22 cellular contexts compared by ENCODE assay signal in genomic region chr12:59500335-59500734, GRCh38.
"Had no signal": no experiment of that assay in that cellular context is flagged by ENCODE, and none has a peak within 500 bp of the region (broad histone marks: within the 10 kb centered on the region; RNA-seq: fewer than 3 reads in every experiment).

No MANE protein-coding gene starts in this region.

- H3K4me1 ChIP-seq: gastrocnemius medialis, lower lobe of right lung, right atrium auricular region, suprapubic skin had no signal

- H3K27ac Mint-ChIP-seq: activated CD8-positive, alpha-beta T cell treated with anti-CD3 and anti-CD28 coated beads for 36 hours; activated T-cell treated with anti-CD3 and anti-CD28 coated beads, Interleukin-2, amount 50 U/mL, for 72 hours; endodermal cell; stimulated activated memory B cell treated with anti-CD40 and anti-IgM and Interleukin-4, amounts not matched to agents 10 μg/mL and 1 μg/mL and 100 μg/mL, for 72 hours; T-helper 17 cell; type B pancreatic cell had no signal

- H3K9me3 ChIP-seq: gastrocnemius medialis, lower lobe of right lung, mucosa of descending colon, neutrophil, right atrium auricular region, suprapubic skin had no signal

- H3K27me3 Mint-ChIP-seq: activated naive CD8-positive, alpha-beta T cell; naive thymus-derived CD8-positive, alpha-beta T cell; T-helper 17 cell; type B pancreatic cell had no signal

- H3K36me3 Mint-ChIP-seq: stimulated activated memory B cell treated with anti-CD40 and anti-IgM and Interleukin-4, amounts not matched to agents 10 μg/mL and 1 μg/mL and 100 μg/mL, for 72 hours; type B pancreatic cell had no signal

- H3K9me3 Mint-ChIP-seq: activated CD8-positive, alpha-beta T cell treated with anti-CD3 and anti-CD28 coated beads for 36 hours; endodermal cell; type B pancreatic cell had no signal

- H3K4me3 Mint-ChIP-seq: activated CD8-positive, alpha-beta T cell treated with anti-CD3 and anti-CD28 coated beads for 36 hours; activated naive CD8-positive, alpha-beta T cell; endodermal cell; naive thymus-derived CD8-positive, alpha-beta T cell; stimulated activated memory B cell treated with anti-CD40 and anti-IgM and Interleukin-4, amounts not matched to agents 10 μg/mL and 1 μg/mL and 100 μg/mL, for 72 hours; T-helper 17 cell; type B pancreatic cell had no signal

- ATAC-seq: gastrocnemius medialis, left colon, mucosa of descending colon, T-helper 17 cell had no signal

- H3K4me3 ChIP-seq: dorsolateral prefrontal cortex, gastrocnemius medialis, lower lobe of right lung, mucosa of descending colon, right atrium auricular region, suprapubic skin had no signal

- H3K27me3 ChIP-seq: dorsolateral prefrontal cortex, gastrocnemius medialis, neutrophil, right atrium auricular region, suprapubic skin had no signal

- H3K4me1 Mint-ChIP-seq: endodermal cell had no signal

- H3K27ac ChIP-seq: gastrocnemius medialis, lower lobe of right lung, neutrophil, right atrium auricular region, suprapubic skin, WERI-Rb-1 had no signal

- DNase-seq: activated CD4-positive, alpha-beta T cell treated with anti-CD3 and anti-CD28 coated beads for 4 hours; activated CD8-positive, alpha-beta memory T cell treated with anti-CD3 and anti-CD28 coated beads, Interleukin-2, amount 50 U/mL, for 4 hours; activated CD8-positive, alpha-beta T cell treated with anti-CD3 and anti-CD28 coated beads for 36 hours; activated gamma-delta T cell treated with Interleukin-2 at 50 U/mL for 16 hours; activated T-cell treated with anti-CD3 and anti-CD28 coated beads, Interleukin-2, amount 50 U/mL, for 72 hours; amniotic stem cell; dorsolateral prefrontal cortex; endodermal cell; gastrocnemius medialis; left colon; lower lobe of right lung; mucosa of descending colon; stimulated activated CD4-positive, alpha-beta T cell treated with anti-CD3 and anti-CD28 coated beads, Interleukin-2, amount 100 ng/mL, for 48 hours; T-helper 17 cell; WERI-Rb-1 had no signal

- H3K36me3 ChIP-seq: gastrocnemius medialis, lower lobe of right lung, neutrophil, right atrium auricular region, suprapubic skin, WERI-Rb-1 had no signal
